In genomic region chr16:28846080-28846932, GRCh38 we compare ENCODE assay signal across 8 cellular contexts. TPM values are rescaled to one million over a fixed set of nuclear protein-coding genes. Genes with fewer than 3 reads are reported as not detected.
DNase-seq lines count a peak whose midpoint lies in the region; ATAC-seq and TF ChIP-seq lines count a peak whose summit lies in the region.

TUFM (minus strand) TSS chr16:28846348; CDS start chr16:28846269, 79 bp downstream.

- peak; percentile 70 for TF ChIP-seq CTCF in LNCaP clone FGC (IDR thresholded peaks at IDR 0.05; ENCODE audit: control insufficient read depth, extremely low read depth, insufficient read depth)
- TF ChIP-seq CTCF in RWPE2 (IDR thresholded peaks at IDR 0.05; ENCODE audit: poor library complexity, severe bottlenecking) = peak; percentile 79

- H3K27ac ChIP-seq in RWPE2 (ENCODE audit: poor library complexity, severe bottlenecking) = peak within 1 kb of the TSS; percentile 43

- peaks cover 9% of the 10 kb centered on the region for H3K36me3 Mint-ChIP-seq in natural killer cell treated with Interleukin-12 subunit alpha and Interleukin-12 subunit beta and Interleukin-15 and Interleukin-18, amount 100 ng/mL, for 72 hours
- H3K36me3 Mint-ChIP-seq in stimulated activated naive CD8-positive, alpha-beta T cell treated with anti-CD3 and anti-CD28 coated beads, Interleukin-15, Interleukin-2, amounts not matched to agents 100 ng/mL and 50 ng/mL, for 24 hours (ENCODE audit: low read depth) = peaks cover 47% of the 10 kb centered on the region

- peak within 1 kb of the TSS; percentile 98 to 99 for H3K27ac Mint-ChIP-seq in natural killer cell treated with Interleukin-12 subunit alpha and Interleukin-12 subunit beta and Interleukin-15 and Interleukin-18, amount 100 ng/mL, for 72 hours
- H3K27ac Mint-ChIP-seq in stimulated activated naive CD8-positive, alpha-beta T cell treated with anti-CD3 and anti-CD28 coated beads, Interleukin-15, Interleukin-2, amounts not matched to agents 100 ng/mL and 50 ng/mL, for 24 hours = peak within 1 kb of the TSS; percentile 98

- DNase-seq in EL (peak; percentile 98), GOT3 (lab: John Stamatoyannopoulos, UW) (peak; percentile 95), LNCaP clone FGC (ENCODE audit: low read depth) (peak; percentile 89), RWPE2 (ENCODE audit: low spot score) (peak; percentile 97), fibroblast of peridontal ligament (ENCODE audit: extremely low read depth) (peak; percentile 97)
- DNase-seq in activated T-helper 9 cell treated with anti-CD3 and anti-CD28 coated beads, Interleukin-2, amount 50 U/mL, for 16 hours (ENCODE audit: low read depth) = peak; percentile 97
- peak; percentile 99 for DNase-seq in natural killer cell treated with Interleukin-12 subunit alpha and Interleukin-12 subunit beta and Interleukin-15 and Interleukin-18, amount 100 ng/mL, for 72 hours (ENCODE audit: low spot score)

- no peaks in the 10 kb centered on the region for H3K9me3 Mint-ChIP-seq in natural killer cell treated with Interleukin-12 subunit alpha and Interleukin-12 subunit beta and Interleukin-15 and Interleukin-18, amount 100 ng/mL, for 72 hours
- no peaks in the 10 kb centered on the region for H3K9me3 Mint-ChIP-seq in stimulated activated naive CD8-positive, alpha-beta T cell treated with anti-CD3 and anti-CD28 coated beads, Interleukin-15, Interleukin-2, amounts not matched to agents 100 ng/mL and 50 ng/mL, for 24 hours

- peak within 1 kb of the TSS; percentile 97 for H3K4me3 Mint-ChIP-seq in natural killer cell treated with Interleukin-12 subunit alpha and Interleukin-12 subunit beta and Interleukin-15 and Interleukin-18, amount 100 ng/mL, for 72 hours
- H3K4me3 Mint-ChIP-seq in stimulated activated naive CD8-positive, alpha-beta T cell treated with anti-CD3 and anti-CD28 coated beads, Interleukin-15, Interleukin-2, amounts not matched to agents 100 ng/mL and 50 ng/mL, for 24 hours = peak within 1 kb of the TSS; percentile 99

- no peaks in the 10 kb centered on the region for H3K4me1 ChIP-seq in RWPE2 (ENCODE audit: insufficient read depth, poor library complexity, severe bottlenecking)

- H3K4me1 Mint-ChIP-seq in natural killer cell treated with Interleukin-12 subunit alpha and Interleukin-12 subunit beta and Interleukin-15 and Interleukin-18, amount 100 ng/mL, for 72 hours (ENCODE audit: low read depth in 2 of 2) = peaks cover 29 to 35% of the 10 kb centered on the region in 2 donors
- H3K4me1 Mint-ChIP-seq in stimulated activated naive CD8-positive, alpha-beta T cell treated with anti-CD3 and anti-CD28 coated beads, Interleukin-15, Interleukin-2, amounts not matched to agents 100 ng/mL and 50 ng/mL, for 24 hours (ENCODE audit: low read depth) = peaks cover 30% of the 10 kb centered on the region

- no peaks in the 10 kb centered on the region for H3K27me3 Mint-ChIP-seq in natural killer cell treated with Interleukin-12 subunit alpha and Interleukin-12 subunit beta and Interleukin-15 and Interleukin-18, amount 100 ng/mL, for 72 hours
- H3K27me3 Mint-ChIP-seq in stimulated activated naive CD8-positive, alpha-beta T cell treated with anti-CD3 and anti-CD28 coated beads, Interleukin-15, Interleukin-2, amounts not matched to agents 100 ng/mL and 50 ng/mL, for 24 hours = no peaks in the 10 kb centered on the region

- H3K27me3 ChIP-seq in RWPE2 (ENCODE audit: insufficient read depth, poor library complexity, severe bottlenecking) = no peaks in the 10 kb centered on the region

- no peaks in the 10 kb centered on the region for H3K9me3 ChIP-seq in RWPE2 (ENCODE audit: severe bottlenecking)

- peaks cover 40% of the 10 kb centered on the region for H3K36me3 ChIP-seq in RWPE2 (ENCODE audit: low read depth)

- H3K4me3 ChIP-seq in LNCaP clone FGC (ENCODE audit: low read depth, low read length) (peak within 1 kb of the TSS; percentile 91), RWPE2 (ENCODE audit: severe bottlenecking) (peak within 1 kb of the TSS; percentile 72)

- peak; percentile 89 for ATAC-seq in RWPE2 (ENCODE audit: low read depth)
- peak; percentile 97 to 98 for ATAC-seq in natural killer cell treated with Interleukin-12 subunit alpha and Interleukin-12 subunit beta and Interleukin-15 and Interleukin-18, amount 100 ng/mL, for 72 hours

RNA-seq across cellular contexts. Expression of gene TUFM, which starts in this region (rescaled TPM):
- 100 to 1,000 TPM; 183 to 358 TPM for total RNA-seq in natural killer cell treated with Interleukin-12 subunit alpha and Interleukin-12 subunit beta and Interleukin-15 and Interleukin-18, amount 100 ng/mL, for 72 hours

Comparison
In these comparisons a context has a peak if more than half of its experiments do, and no peak if none do; other contexts are left out.
1. Peak in every context shown above with its lines: DNase-seq, ATAC-seq, H3K4me3 ChIP-seq and H3K27ac ChIP-seq.